8 cellular contexts compared by ENCODE assay signal in the genomic region with DNA sequence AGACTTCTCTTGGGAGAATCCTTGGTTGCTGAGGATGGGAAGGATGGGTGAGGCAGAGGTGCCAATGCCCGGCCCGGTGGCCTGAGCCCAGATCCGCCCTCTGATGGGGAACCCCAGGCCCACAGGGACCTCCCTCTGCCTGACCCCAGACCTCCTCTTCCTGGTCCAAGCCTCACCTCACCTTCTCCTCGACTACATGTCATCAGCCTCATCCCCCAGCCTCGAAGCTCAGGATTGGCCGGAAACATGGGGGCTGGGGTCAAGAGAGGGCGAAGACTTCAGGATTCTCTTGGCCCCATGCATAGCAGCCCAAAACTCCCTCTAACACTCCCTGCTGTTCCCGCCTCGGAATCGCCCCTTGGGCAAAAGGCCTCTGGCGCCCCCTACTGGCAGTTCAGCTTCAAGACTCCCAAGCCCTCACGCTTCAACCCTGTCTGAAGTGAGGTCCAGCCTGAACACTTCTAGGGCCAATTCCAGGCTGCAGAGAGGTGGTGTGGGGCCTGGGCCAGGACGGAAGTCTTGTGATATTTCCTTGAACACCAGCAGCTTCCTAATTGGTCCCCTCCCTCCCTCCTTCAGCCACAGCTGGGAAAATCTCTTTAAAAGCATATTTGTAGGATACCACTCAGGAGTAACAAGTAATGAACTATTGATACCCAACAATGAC. TPM values are rescaled to one million over a fixed set of nuclear protein-coding genes. Genes with fewer than 3 reads are reported as not detected.
DNase-seq lines count a peak whose midpoint lies in the region; TF ChIP-seq lines count a peak whose summit lies in the region.

No MANE protein-coding gene starts in this region.

- TF ChIP-seq CTCF in parathyroid adenoma (IDR thresholded peaks at IDR 0.05) (peak; percentile 97), type B pancreatic cell (conservative IDR thresholded peaks at IDR 0.05) (peak; percentile 98)

- H3K4me2 ChIP-seq in parathyroid adenoma (ENCODE audit: low read length) = no peak overlapping the region

- H3K27me3 ChIP-seq in parathyroid adenoma (ENCODE audit: control insufficient read depth, insufficient read depth, low read length) = no peaks in the 10 kb centered on the region

- peak overlapping the region; percentile 39 for H2AFZ ChIP-seq in parathyroid adenoma

- H3K4me1 Mint-ChIP-seq in activated naive CD4-positive, alpha-beta T cell treated with anti-CD3 and anti-CD28 coated beads for 36 hours (ENCODE audit: low read depth) = peaks cover 13% of the 10 kb centered on the region
- peaks cover 13% of the 10 kb centered on the region for H3K4me1 Mint-ChIP-seq in type B pancreatic cell (ENCODE audit: unreplicated experiment)

- H3K9me3 Mint-ChIP-seq in activated naive CD4-positive, alpha-beta T cell treated with anti-CD3 and anti-CD28 coated beads for 36 hours = no peaks in the 10 kb centered on the region
- no peaks in the 10 kb centered on the region for H3K9me3 Mint-ChIP-seq in type B pancreatic cell

- no peaks in the 10 kb centered on the region for H3K36me3 Mint-ChIP-seq in activated naive CD4-positive, alpha-beta T cell treated with anti-CD3 and anti-CD28 coated beads for 36 hours (ENCODE audit: low read depth)
- H3K36me3 Mint-ChIP-seq in type B pancreatic cell = no peaks in the 10 kb centered on the region

- no peak overlapping the region for H3K4me3 ChIP-seq in parathyroid adenoma (ENCODE audit: low read depth, low read length)

- DNase-seq in NCI-H1436 (lab: John Stamatoyannopoulos, UW) (peak; percentile 87), NCI-H1436 treated with DMSO at 0.1 percent for 48 hours (lab: John Stamatoyannopoulos, UW) (no peak), NCI-H1092 (lab: John Stamatoyannopoulos, UW) (peak; percentile 71), SKM-1 (lab: John Stamatoyannopoulos, UW; ENCODE audit: unreplicated experiment) (peak; percentile 80), germinal center (ENCODE audit: low spot score) (peak; percentile 82), type B pancreatic cell (ENCODE audit: extremely low spot score, unreplicated experiment) (peak; percentile 90)
- peak; percentile 94 for DNase-seq in activated naive CD4-positive, alpha-beta T cell treated with anti-CD3 and anti-CD28 coated beads for 36 hours

- no peaks in the 10 kb centered on the region for H3K36me3 ChIP-seq in parathyroid adenoma (ENCODE audit: control insufficient read depth, insufficient read depth, low read length)

- CTCF ChIA-PET in activated naive CD4-positive, alpha-beta T cell treated with anti-CD3 and anti-CD28 coated beads for 36 hours (lab: Charles Lee) = interaction anchor here (0.6 to 8.2 kb wide), 38 partner anchors 9 to 250 kb away, joined by 3 to 116 read pairs (median 5); a partner anchor contains a TSS

- no peaks in the 10 kb centered on the region for H3K4me1 ChIP-seq in parathyroid adenoma

- no peak overlapping the region for H3K27ac ChIP-seq in parathyroid adenoma

- no peaks in the 10 kb centered on the region for H3K27me3 Mint-ChIP-seq in activated naive CD4-positive, alpha-beta T cell treated with anti-CD3 and anti-CD28 coated beads for 36 hours (ENCODE audit: low read depth)
- peaks cover 39% of the 10 kb centered on the region for H3K27me3 Mint-ChIP-seq in type B pancreatic cell

- intact Hi-C loops in activated naive CD4-positive, alpha-beta T cell treated with anti-CD3 and anti-CD28 coated beads for 36 hours (cut with micrococcal nuclease) = loop anchor here (1.0 to 2.0 kb wide), 5 partner anchors 73 to 250 kb away; a partner anchor contains a TSS

- no peak overlapping the region for H3K9ac ChIP-seq in parathyroid adenoma

- H3K9me3 ChIP-seq in parathyroid adenoma (ENCODE audit: control insufficient read depth, low read length) = no peaks in the 10 kb centered on the region

- H3K4me3 Mint-ChIP-seq in activated naive CD4-positive, alpha-beta T cell treated with anti-CD3 and anti-CD28 coated beads for 36 hours = no peak overlapping the region
- peak overlapping the region; percentile 20 for H3K4me3 Mint-ChIP-seq in type B pancreatic cell

- H3K27ac Mint-ChIP-seq in activated naive CD4-positive, alpha-beta T cell treated with anti-CD3 and anti-CD28 coated beads for 36 hours = no peak overlapping the region
- no peak overlapping the region for H3K27ac Mint-ChIP-seq in type B pancreatic cell

- no peaks in the 10 kb centered on the region for H3K79me2 ChIP-seq in parathyroid adenoma

RNA-seq across cellular contexts. Expression of a gene that starts 47.2 kb away (rescaled TPM):
- 10 to 100 TPM; 39.5 to 41.3 TPM for total RNA-seq in activated naive CD4-positive, alpha-beta T cell treated with anti-CD3 and anti-CD28 coated beads for 36 hours
- 26.8 and 56.2 TPM in 2 replicates for total RNA-seq in type B pancreatic cell (ENCODE audit: low replicate concordance)
